Comparison of ENCODE assay signal across 1 cellular context in genomic region chr14:73027984-73028383, GRCh38.
A peak's percentile ranks its signal among the peaks of the same experiment; 100 is the strongest.
TF ChIP-seq lines count a peak whose summit lies in the region.

No MANE protein-coding gene starts in this region.

TF ChIP-seq in K562, 482 proteins besides CTCF, POLR2A, EP300 and RAD21 (continued from another document):
- no peak for TF ChIP-seq HLTF (IDR thresholded peaks at IDR 0.05)
- TF ChIP-seq ZNF583 (CRISPR knock-in tag; IDR thresholded peaks at IDR 0.05): peak; percentile 79; the same call in 1 of the 2 replicates
- TF ChIP-seq HMG20A (CRISPR knock-in tag; conservative IDR thresholded peaks at IDR 0.05): no peak
- peak; percentile 51; the same call in 1 of the 2 replicates for TF ChIP-seq ZBTB12 (CRISPR knock-in tag; IDR thresholded peaks at IDR 0.05)
- no peak for TF ChIP-seq EHMT2 (IDR thresholded peaks at IDR 0.05)
- TF ChIP-seq ZNF239 (CRISPR knock-in tag; IDR thresholded peaks at IDR 0.05): peak; percentile 73
- TF ChIP-seq KLF13 (tag; IDR thresholded peaks at IDR 0.05; ENCODE audit: borderline replicate concordance, low read depth): 0 out of 2 replicates have a peak, but pooled peaks have one; percentile 45
- TF ChIP-seq RNF2 (IDR thresholded peaks at IDR 0.05): no peak
- no peak for TF ChIP-seq PHF8 (IDR thresholded peaks at IDR 0.05; ENCODE audit: borderline replicate concordance, low read length)
- TF ChIP-seq ZNF174 (CRISPR knock-in tag; IDR thresholded peaks at IDR 0.05): no peak
- no peak for TF ChIP-seq ZC3H11A (IDR thresholded peaks at IDR 0.05; ENCODE audit: low read depth, low read length)
- no peak for TF ChIP-seq ZNF384 (IDR thresholded peaks at IDR 0.05; ENCODE audit: low read depth, low read length)
- TF ChIP-seq BACH1 (tag; IDR thresholded peaks at IDR 0.05): peak; percentile 47; the same call in 1 of the 2 replicates
- no peak for TF ChIP-seq ZNF584 (CRISPR knock-in tag; IDR thresholded peaks at IDR 0.05; ENCODE audit: low read depth)
- no peak for TF ChIP-seq MBD1 (CRISPR knock-in tag; IDR thresholded peaks at IDR 0.05)
- TF ChIP-seq ZNF282 (CRISPR knock-in tag; IDR thresholded peaks at IDR 0.05): no peak
- peak; percentile 82 for TF ChIP-seq HDAC8 (tag; IDR thresholded peaks at IDR 0.05)
- TF ChIP-seq ZNF778 (CRISPR knock-in tag; IDR thresholded peaks at IDR 0.05): no peak
- no peak for TF ChIP-seq MLX (CRISPR knock-in tag; conservative IDR thresholded peaks at IDR 0.05)
- TF ChIP-seq TAF1 (IDR thresholded peaks at IDR 0.05; ENCODE audit: control insufficient read depth, extremely low read depth, insufficient read depth, low read length, severe bottlenecking): no peak
- TF ChIP-seq SMAD4 (CRISPR knock-in tag; conservative IDR thresholded peaks at IDR 0.05): peak; percentile 91
- TF ChIP-seq CBX2 (IDR thresholded peaks at IDR 0.05; ENCODE audit: insufficient read depth, low read length, poor library complexity, severe bottlenecking): no peak
- TF ChIP-seq NUFIP1 (IDR thresholded peaks at IDR 0.05; ENCODE audit: partially characterized antibody): no peak
- TF ChIP-seq HDAC6 (IDR thresholded peaks at IDR 0.05; ENCODE audit: low read depth, low read length): no peak
- TF ChIP-seq TEAD1 (CRISPR knock-in tag; IDR thresholded peaks at IDR 0.05): peak in 1 of 2 experiments; percentile 62; a peak in 1 of 4 replicates
- TF ChIP-seq ETS2 (tag; IDR thresholded peaks at IDR 0.05; ENCODE audit: borderline replicate concordance, poor library complexity, severe bottlenecking): no peak
- TF ChIP-seq DMBX1 (CRISPR knock-in tag; IDR thresholded peaks at IDR 0.05; ENCODE audit: borderline replicate concordance): peak; percentile 97
- TF ChIP-seq BCOR (IDR thresholded peaks at IDR 0.05): no peak
- TF ChIP-seq CBX5 (IDR thresholded peaks at IDR 0.05; ENCODE audit: borderline replicate concordance, low read depth): no peak
- no peak for TF ChIP-seq XRCC3 (IDR thresholded peaks at IDR 0.05)
- no peak for TF ChIP-seq ZNF274 (IDR thresholded peaks at IDR 0.05; ENCODE audit: borderline replicate concordance, low read depth, low read length)
- TF ChIP-seq ZNF175 (CRISPR knock-in tag; IDR thresholded peaks at IDR 0.05; ENCODE audit: low read depth): peak; percentile 87
- TF ChIP-seq KDM4B (IDR thresholded peaks at IDR 0.05; ENCODE audit: borderline replicate concordance in 2 of 2, low read depth in 1 of 2): no peak
- TF ChIP-seq ZNF121 (CRISPR knock-in tag; conservative IDR thresholded peaks at IDR 0.05): no peak
- TF ChIP-seq JUNB (CRISPR knock-in tag; conservative IDR thresholded peaks at IDR 0.05): no peak
- TF ChIP-seq HNRNPH1 (optimal IDR thresholded peaks at IDR 0.05; ENCODE audit: low read depth, low read length): no peak
- TF ChIP-seq ZNF766 (CRISPR knock-in tag; conservative IDR thresholded peaks at IDR 0.05): peak; percentile 70; the same call in 1 of the 2 replicates
- TF ChIP-seq ZBTB2 (IDR thresholded peaks at IDR 0.05): no peak
- no peak for TF ChIP-seq POLR3A (IDR thresholded peaks at IDR 0.05; ENCODE audit: borderline replicate concordance, extremely low read depth, insufficient read depth, insufficient read length)
- TF ChIP-seq CXXC5 (CRISPR knock-in tag; IDR thresholded peaks at IDR 0.05): peak; percentile 77
- TF ChIP-seq ZNF518B (CRISPR knock-in tag; IDR thresholded peaks at IDR 0.05): no peak
- peak; percentile 56; the same call in 1 of the 2 replicates for TF ChIP-seq ZNF589 (CRISPR knock-in tag; IDR thresholded peaks at IDR 0.05; ENCODE audit: low read depth)
- peak; percentile 87 for TF ChIP-seq ZNF311 (CRISPR knock-in tag; IDR thresholded peaks at IDR 0.05)
- no peak for TF ChIP-seq HMBOX1 (IDR thresholded peaks at IDR 0.05)
- TF ChIP-seq FOS (IDR thresholded peaks at IDR 0.05; ENCODE audit: extremely low read depth, insufficient read length): no peak
- TF ChIP-seq ZNF197 (CRISPR knock-in tag; IDR thresholded peaks at IDR 0.05; ENCODE audit: low read depth): peak; percentile 81; the same call in 1 of the 2 replicates
- no peak for TF ChIP-seq RBM25 (IDR thresholded peaks at IDR 0.05; ENCODE audit: low read depth, low read length, severe bottlenecking)
- TF ChIP-seq XRCC5 (IDR thresholded peaks at IDR 0.05; ENCODE audit: low read depth, low read length): no peak
- TF ChIP-seq HOXB6 (CRISPR knock-in tag; IDR thresholded peaks at IDR 0.05; ENCODE audit: borderline replicate concordance): no peak
- no peak for TF ChIP-seq USF1 (CRISPR knock-in tag; IDR thresholded peaks at IDR 0.05)
- no peak for TF ChIP-seq SETDB1 (IDR thresholded peaks at IDR 0.05; ENCODE audit: low read length)
- TF ChIP-seq HSF4 (CRISPR knock-in tag; IDR thresholded peaks at IDR 0.05; ENCODE audit: borderline replicate concordance): peak; percentile 72; the same call in 1 of the 2 replicates
- no peak for TF ChIP-seq PURB (CRISPR knock-in tag; IDR thresholded peaks at IDR 0.05; ENCODE audit: low read depth)
- TF ChIP-seq RBM15 (IDR thresholded peaks at IDR 0.05; ENCODE audit: insufficient read depth, low read length): no peak
- TF ChIP-seq EP400 (IDR thresholded peaks at IDR 0.05): no peak
- no peak for TF ChIP-seq ZNF316 (IDR thresholded peaks at IDR 0.05)
- TF ChIP-seq NCOR1 (IDR thresholded peaks at IDR 0.05): no peak
- no peak for TF ChIP-seq ZNF511 (CRISPR knock-in tag; IDR thresholded peaks at IDR 0.05)
- TF ChIP-seq GTF2A2 (tag; IDR thresholded peaks at IDR 0.05): peak; percentile 46; the same call in 1 of the 2 replicates
- peak; percentile 63; the same call in 1 of the 2 replicates for TF ChIP-seq ZNF79 (CRISPR knock-in tag; IDR thresholded peaks at IDR 0.05; ENCODE audit: low read depth)
- no peak for TF ChIP-seq MTA2 (IDR thresholded peaks at IDR 0.05; ENCODE audit: low read depth)
- TF ChIP-seq ZBTB43 (CRISPR knock-in tag; IDR thresholded peaks at IDR 0.05): no peak
TF ChIP-seq in K562: peak in this region for 51.
